15 cellular contexts compared by ENCODE assay signal in the genomic region with DNA sequence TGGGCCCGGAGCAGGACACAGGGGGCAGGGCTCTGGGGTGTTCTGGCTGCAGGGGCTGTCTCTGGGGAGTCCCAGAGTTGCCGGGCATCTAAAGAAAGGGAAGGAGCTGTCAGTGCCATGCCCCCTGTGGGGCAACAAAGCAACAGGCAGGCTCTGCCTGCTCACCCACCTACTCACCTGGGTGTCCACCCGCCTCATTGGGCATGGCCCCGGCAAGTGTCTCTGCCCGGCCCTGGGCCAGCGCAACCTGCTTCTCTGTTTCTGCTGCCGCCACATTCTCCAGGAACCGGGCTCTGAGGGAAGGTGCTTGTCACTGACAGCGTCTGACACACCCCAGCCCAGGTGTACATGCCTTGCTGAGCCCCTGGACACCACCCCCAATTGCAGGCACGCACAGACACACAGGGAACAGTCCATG. TPM values are rescaled to one million over a fixed set of nuclear protein-coding genes. Genes with fewer than 3 reads are reported as not detected.
"Had no signal": no experiment of that assay in that cellular context is flagged by ENCODE, and none has a peak within 500 bp of the region (broad histone marks: within the 10 kb centered on the region; RNA-seq: fewer than 3 reads in every experiment).

No MANE protein-coding gene starts in this region.

- ATAC-seq: activated CD8-positive, alpha-beta memory T cell treated with anti-CD3 and anti-CD28 coated beads, Interleukin-2, amount 10 ng/mL, durations not matched to agents 7 days and 5 days; activated T-cell treated with anti-CD3 and anti-CD28 coated beads, Interleukin-2, amount 50 U/mL, for 72 hours; left colon; naive thymus-derived CD4-positive, alpha-beta T cell had no signal

- H3K4me3 ChIP-seq: esophagus squamous epithelium, thyroid gland, uterus had no signal

- H3K4me1 Mint-ChIP-seq: immature natural killer cell had no signal

- FAIRE-seq: bronchial epithelial cell, small intestine had no signal

- H3K27me3 ChIP-seq: esophagus squamous epithelium, neutrophil, thyroid gland, uterus had no signal

- DNase-seq: activated CD8-positive, alpha-beta memory T cell treated with anti-CD3 and anti-CD28 coated beads, Interleukin-2, amount 10 ng/mL, durations not matched to agents 7 days and 5 days; activated gamma-delta T cell treated with Interleukin-2 at 50 U/mL for 16 hours; activated T-cell treated with anti-CD3 and anti-CD28 coated beads, Interleukin-2, amount 50 U/mL, for 72 hours; aorta; esophagus squamous epithelium; foreskin fibroblast; glutamatergic neuron; immature natural killer cell; left colon; naive thymus-derived CD4-positive, alpha-beta T cell; small intestine; uterus had no signal

- H3K9me3 ChIP-seq: esophagus squamous epithelium, neutrophil, thyroid gland, uterus had no signal

- H3K27ac ChIP-seq: esophagus squamous epithelium, neutrophil, thyroid gland, uterus had no signal

- H3K27ac Mint-ChIP-seq: activated T-cell treated with anti-CD3 and anti-CD28 coated beads, Interleukin-2, amount 50 U/mL, for 72 hours; immature natural killer cell had no signal

- H3K27me3 Mint-ChIP-seq: activated CD8-positive, alpha-beta memory T cell treated with anti-CD3 and anti-CD28 coated beads, Interleukin-2, amount 10 ng/mL, durations not matched to agents 7 days and 5 days; naive thymus-derived CD4-positive, alpha-beta T cell had no signal

- H3K36me3 ChIP-seq: uterus had no signal

- H3K4me1 ChIP-seq: thyroid gland, uterus had no signal

- H3K4me3 Mint-ChIP-seq: activated CD8-positive, alpha-beta memory T cell treated with anti-CD3 and anti-CD28 coated beads, Interleukin-2, amount 10 ng/mL, durations not matched to agents 7 days and 5 days; activated T-cell treated with anti-CD3 and anti-CD28 coated beads, Interleukin-2, amount 50 U/mL, for 72 hours; immature natural killer cell; naive thymus-derived CD4-positive, alpha-beta T cell had no signal

- H3K9me3 Mint-ChIP-seq: activated T-cell treated with anti-CD3 and anti-CD28 coated beads, Interleukin-2, amount 50 U/mL, for 72 hours; immature natural killer cell; naive thymus-derived CD4-positive, alpha-beta T cell had no signal

RNA-seq across cellular contexts. Expression of gene ELMO3, which starts 35.3 kb away (rescaled TPM):
- polyA plus RNA-seq: immature natural killer cell had no signal
